In the genomic region with DNA sequence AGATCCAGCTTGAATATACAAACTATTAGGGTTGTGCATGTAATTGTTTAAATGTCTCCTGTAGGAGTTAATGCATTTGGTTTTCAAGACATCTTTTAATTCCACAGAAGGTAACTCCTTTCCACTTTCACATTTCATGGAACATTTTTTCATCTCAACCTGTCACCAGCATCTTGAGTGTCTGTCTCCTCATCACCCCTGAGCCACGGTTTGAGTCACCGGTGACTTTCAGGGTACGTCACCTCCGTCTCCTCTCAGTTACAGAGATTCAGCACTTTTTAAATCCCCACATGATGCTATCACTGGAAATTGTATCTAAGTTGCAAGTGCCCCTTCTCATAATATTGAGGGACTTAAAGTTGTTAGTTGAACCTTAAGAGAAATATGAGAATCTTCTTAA, we compare ENCODE assay signal across 25 cellular contexts. TPM values are rescaled to one million over a fixed set of nuclear protein-coding genes. Genes with fewer than 3 reads are reported as not detected.
A peak's percentile ranks its signal among the peaks of the same experiment; 100 is the strongest.
DNase-seq lines count a peak whose midpoint lies in the region; ATAC-seq, FAIRE-seq and TF ChIP-seq lines count a peak whose summit lies in the region.
"Had no signal": no experiment of that assay in that cellular context is flagged by ENCODE, and none has a peak within 500 bp of the region (broad histone marks: within the 10 kb centered on the region; RNA-seq: fewer than 3 reads in every experiment).

No MANE protein-coding gene starts in this region.

- CTCF ChIA-PET in HepG2 (lab: Yijun Ruan, JAX; ENCODE audit: low intra/inter-chr PET ratio, low total read pairs): no interaction called here

- H3K9me3 Mint-ChIP-seq in type B pancreatic cell: no peaks in the 10 kb centered on the region
- H3K9me3 Mint-ChIP-seq: activated B cell treated with CpG ODN at 0.5 μM for 24 hours; activated naive CD8-positive, alpha-beta T cell treated with anti-CD3 and anti-CD28 coated beads, Interleukin-2, amount 10 ng/mL, durations not matched to agents 7 days and 5 days; CD8-positive, alpha-beta memory T cell; nephron; T-helper 1 cell treated with Interleukin-12 subunit alpha and Interleukin-12 subunit beta and Interleukin-4 antibody, amounts not matched to agents 30 μg/mL and 1 μg/mL, for 36 hours had no signal

- no peak overlapping the region for H3K27ac ChIP-seq in right lobe of liver
- no peak overlapping the region for H3K27ac ChIP-seq in HepG2 (ENCODE audit: extremely low read length, insufficient read depth, low read length)
- H3K27ac ChIP-seq: gastrocnemius medialis, KMS-11, spleen had no signal

- peaks cover 18% of the 10 kb centered on the region for H3K27me3 Mint-ChIP-seq in type B pancreatic cell
- H3K27me3 Mint-ChIP-seq: activated B cell treated with CpG ODN at 0.5 μM for 24 hours had no signal

- H4K20me1 ChIP-seq in HepG2 (ENCODE audit: insufficient read depth, low read length): no peaks in the 10 kb centered on the region

- H3K4me3 ChIP-seq in right lobe of liver: no peak overlapping the region
- no peak overlapping the region for H3K4me3 ChIP-seq in HepG2 (replicated peaks in 1 of 3; ENCODE audit: insufficient read depth in 1 of 3, low read depth in 2 of 3, low read length in 3 of 3)
- H3K4me3 ChIP-seq: gastrocnemius medialis, spleen had no signal

- no TSS peak for BruUV-seq in HepG2 (replicated peaks; lab: Mats Ljungman, UMichigan)

- in situ Hi-C loops in HepG2 (cut with HindIII; ENCODE audit: extremely low pct_ligation_motif_present, low pct_unique_long_range_greater_than_20kb): loop anchor here (5.0 kb wide), 1 partner anchor 88 kb away; no protein-coding TSS in a partner anchor

- no peak for TF ChIP-seq RAD21 in HepG2 (CRISPR knock-in tag; IDR thresholded peaks at IDR 0.05)

- no peak overlapping the region for H3K4me2 ChIP-seq in HepG2 (ENCODE audit: low read depth, low read length)
- H3K4me2 ChIP-seq: KMS-11 had no signal

- ATAC-seq in right lobe of liver (no peak), HepG2 (no peak), GM21367 (IDR thresholded peaks at IDR 0.05; ENCODE audit: unreplicated experiment) (no peak)
- ATAC-seq: gastrocnemius medialis had no signal

- TF ChIP-seq POLR2A in right lobe of liver (IDR thresholded peaks at IDR 0.05) (no peak), HepG2 (IDR thresholded peaks at IDR 0.05; ENCODE audit: insufficient read depth in 1 of 2, low read depth in 2 of 2, low read length in 2 of 2) (no peak)

- 71% methylated on average over 4 of the region's 4 CpGs for WGBS in right lobe of liver (ENCODE audit: insufficient coverage, low coverage, low lambda C conversion rate, missing lambda C conversion rate)
- WGBS in HepG2 (ENCODE audit: low lambda C conversion rate): 41% methylated on average over 4 of the region's 4 CpGs

- H3K36me3 Mint-ChIP-seq in type B pancreatic cell: no peaks in the 10 kb centered on the region
- H3K36me3 Mint-ChIP-seq: activated naive CD8-positive, alpha-beta T cell treated with anti-CD3 and anti-CD28 coated beads, Interleukin-2, amount 10 ng/mL, durations not matched to agents 7 days and 5 days; CD8-positive, alpha-beta memory T cell had no signal

- no peak overlapping the region for H2AFZ ChIP-seq in HepG2 (ENCODE audit: low read length)

- H3K27me3 ChIP-seq in right lobe of liver: no peaks in the 10 kb centered on the region
- H3K27me3 ChIP-seq in HepG2 (ENCODE audit: control insufficient read depth in 1 of 2, insufficient read depth in 2 of 2, low read length in 2 of 2): peaks cover 2 to 59% of the 10 kb centered on the region in 2 experiments

- H3K4me1 ChIP-seq in right lobe of liver: no peaks in the 10 kb centered on the region
- no peaks in the 10 kb centered on the region for H3K4me1 ChIP-seq in HepG2 (ENCODE audit: insufficient read depth, low read length)
- H3K4me1 ChIP-seq: gastrocnemius medialis had no signal

- peak in 2 of 3 donors; percentile 2 to 11 for DNase-seq in right lobe of liver
- DNase-seq in HepG2 (ENCODE audit: low spot score): no peak
- peak; percentile 68 to 79 for DNase-seq in activated T-cell treated with anti-CD3 and anti-CD28 coated beads, Interleukin-2, amount 50 U/mL, for 48 hours
- peak; percentile 37 for DNase-seq in stimulated activated CD4-positive, alpha-beta T cell treated with anti-CD3 and anti-CD28 coated beads, Interleukin-12 subunit alpha, Interleukin-12 subunit beta, amount 100 ng/mL, for 4 hours
- peak; percentile 8 for DNase-seq in type B pancreatic cell (ENCODE audit: extremely low spot score, unreplicated experiment)
- no peak for DNase-seq in NCI-H1105 (lab: John Stamatoyannopoulos, UW)
- DNase-seq in cortex of kidney (lab: John Stamatoyannopoulos, UW): no peak
- DNase-seq: activated naive CD8-positive, alpha-beta T cell treated with anti-CD3 and anti-CD28 coated beads, Interleukin-2, amount 10 ng/mL, durations not matched to agents 7 days and 5 days; CD8-positive, alpha-beta memory T cell; DND-41; gastrocnemius medialis; NCI-H1092 treated with DMSO at 0.1 percent for 48 hours; NCI-H2107; SHP77 treated with DMSO at 0.1 percent for 48 hours had no signal

- H3K27ac Mint-ChIP-seq in type B pancreatic cell: no peak overlapping the region
- H3K27ac Mint-ChIP-seq: activated B cell treated with CpG ODN at 0.5 μM for 24 hours; activated naive CD8-positive, alpha-beta T cell treated with anti-CD3 and anti-CD28 coated beads, Interleukin-2, amount 10 ng/mL, durations not matched to agents 7 days and 5 days; T-helper 1 cell treated with Interleukin-12 subunit alpha and Interleukin-12 subunit beta and Interleukin-4 antibody, amounts not matched to agents 30 μg/mL and 1 μg/mL, for 36 hours had no signal

- no peak overlapping the region for H3K4me3 Mint-ChIP-seq in type B pancreatic cell
- H3K4me3 Mint-ChIP-seq: activated B cell treated with CpG ODN at 0.5 μM for 24 hours; activated naive CD8-positive, alpha-beta T cell treated with anti-CD3 and anti-CD28 coated beads, Interleukin-2, amount 10 ng/mL, durations not matched to agents 7 days and 5 days; CD8-positive, alpha-beta memory T cell; nephron; T-helper 1 cell treated with Interleukin-12 subunit alpha and Interleukin-12 subunit beta and Interleukin-4 antibody, amounts not matched to agents 30 μg/mL and 1 μg/mL, for 36 hours had no signal

- H3K9ac ChIP-seq in HepG2 (ENCODE audit: insufficient read depth, low read depth, low read length): no peak overlapping the region
- H3K9ac ChIP-seq: KMS-11 had no signal

- TF ChIP-seq EP300 in HepG2 (IDR thresholded peaks at IDR 0.05; ENCODE audit: low read depth in 2 of 2, low read length in 2 of 2): no peak
- no peak for TF ChIP-seq EP300 in HepG2 (CRISPR knock-in tag; IDR thresholded peaks at IDR 0.05; ENCODE audit: borderline replicate concordance)

- H3K36me3 ChIP-seq in right lobe of liver: no peaks in the 10 kb centered on the region
- H3K36me3 ChIP-seq in HepG2 (replicated peaks in 1 of 2; ENCODE audit: control insufficient read depth in 1 of 2, insufficient read depth in 2 of 2, low read length in 2 of 2): no peaks in the 10 kb centered on the region
- H3K36me3 ChIP-seq: gastrocnemius medialis, spleen had no signal

- no peak for TF ChIP-seq CTCF in right lobe of liver (IDR thresholded peaks at IDR 0.05)
- no peak for TF ChIP-seq CTCF in HepG2 (CRISPR knock-in tag; IDR thresholded peaks at IDR 0.05)
- no peak for TF ChIP-seq CTCF in type B pancreatic cell (conservative IDR thresholded peaks at IDR 0.05)

- H3K9me3 ChIP-seq in right lobe of liver: no peaks in the 10 kb centered on the region
- no peaks in the 10 kb centered on the region for H3K9me3 ChIP-seq in HepG2 (ENCODE audit: low read length)
- H3K9me3 ChIP-seq: gastrocnemius medialis, spleen had no signal

- intact Hi-C loops in right lobe of liver (cut with DNase I) (loop anchor here in 1 of 2 donors (5.0 kb wide), 1 partner anchor 88 kb away; no protein-coding TSS in a partner anchor), HepG2 (cut with micrococcal nuclease; ENCODE audit: unreplicated experiment) (loop anchor here (5.0 kb wide), 1 partner anchor 38 kb away; no protein-coding TSS in a partner anchor)

- H3K4me1 Mint-ChIP-seq in type B pancreatic cell (ENCODE audit: unreplicated experiment): peaks cover 9% of the 10 kb centered on the region
- H3K4me1 Mint-ChIP-seq: nephron had no signal

- H3K79me2 ChIP-seq in HepG2 (ENCODE audit: insufficient read depth, low read length): no peaks in the 10 kb centered on the region

- POLR2A ChIA-PET in HepG2 (lab: Yijun Ruan, JAX): no interaction called here

- FAIRE-seq in HepG2 (lab: Jason Lieb, UNC): no peak
- FAIRE-seq: bronchial epithelial cell had no signal

RNA-seq across cellular contexts. Expression of gene GPR55, which starts 25.3 kb away (rescaled TPM):
- total RNA-seq in right lobe of liver (under 1 TPM in 3 of 6 experiments, not detected in 3; 0.06 to 0.12 (median 0.07) TPM), HepG2 (2016; rRNA removed; fragmentation: Illumina TruSeq; extraction: Trizol) (not detected in 2 replicates), type B pancreatic cell (ENCODE audit: low replicate concordance) (0.24 TPM in 1 of 2 replicates, not detected in the other)
- not detected in 2 replicates for total RNA-seq in HepG2 (2016; cell fraction: cytosol; rRNA removed; fragmentation: Illumina TruSeq; extraction: Trizol; ENCODE audit: low read depth)
- 0.04 TPM in 1 of 2 replicates, not detected in the other for total RNA-seq in HepG2 (2016; cell fraction: insoluble cytoplasmic fraction; rRNA removed; fragmentation: Illumina TruSeq; extraction: Trizol)
- not detected in 2 replicates for total RNA-seq in HepG2 (2016; cell fraction: membrane; rRNA removed; fragmentation: Illumina TruSeq; extraction: Trizol)
- total RNA-seq in HepG2 (2016; cell fraction: nucleus; rRNA removed; fragmentation: Illumina TruSeq; extraction: Trizol): not detected in 2 replicates
- not detected in 2 replicates for polyA plus RNA-seq in HepG2 (2011; rRNA removed)
- 0.04 TPM in 1 of 2 replicates, not detected in the other for polyA plus RNA-seq in HepG2 (2011; cell fraction: cytosol; rRNA removed)
- 0.05 and 0.06 TPM in 2 replicates for polyA plus RNA-seq in HepG2 (2011; cell fraction: nucleus; rRNA removed)
- polyA plus RNA-seq in HepG2 (2012): not detected in 2 replicates
- polyA plus RNA-seq in HepG2 (2016; cell fraction: cytosol; fragmentation: Illumina TruSeq; extraction: Trizol; ENCODE audit: low read depth): not detected in 2 replicates
- not detected in 2 replicates for polyA plus RNA-seq in HepG2 (2016; cell fraction: insoluble cytoplasmic fraction; fragmentation: Illumina TruSeq; extraction: Trizol; ENCODE audit: low read depth)
- polyA plus RNA-seq in HepG2 (2016; cell fraction: membrane; fragmentation: Illumina TruSeq; extraction: Trizol; ENCODE audit: low read depth): not detected in 2 replicates
- 0.18 TPM in 1 of 2 replicates, not detected in the other for polyA plus RNA-seq in HepG2 (2016; cell fraction: nucleus; fragmentation: Illumina TruSeq; extraction: Trizol; ENCODE audit: insufficient read depth, low read depth)
- 0.09 and 0.14 TPM in 2 replicates for polyA minus RNA-seq in HepG2 (2011; rRNA and poly(A)+ RNA removed; ENCODE audit: low replicate concordance)
- polyA minus RNA-seq in HepG2 (2011; cell fraction: cytosol; rRNA and poly(A)+ RNA removed): not detected in 2 replicates
- not detected in 2 replicates for polyA minus RNA-seq in HepG2 (2011; cell fraction: nucleus; rRNA and poly(A)+ RNA removed)
- total RNA-seq: bronchial epithelial cell, dermis microvascular lymphatic vessel endothelial cell, epithelial cell of proximal tubule, gastrocnemius medialis, pulmonary artery endothelial cell had no signal

RNA-seq across cellular contexts. Expression of gene ITM2C, which starts 35.0 kb away (rescaled TPM):
- 10 to 100 TPM; 11.1 to 26.9 (median 24.2) TPM for total RNA-seq in right lobe of liver
- total RNA-seq in HepG2 (2016; rRNA removed; fragmentation: Illumina TruSeq; extraction: Trizol): 40.7 and 70.5 TPM in 2 replicates
- total RNA-seq in HepG2 (2016; cell fraction: cytosol; rRNA removed; fragmentation: Illumina TruSeq; extraction: Trizol; ENCODE audit: low read depth): 13.6 and 14.1 TPM in 2 replicates
- 40.7 and 74.0 TPM in 2 replicates for total RNA-seq in HepG2 (2016; cell fraction: insoluble cytoplasmic fraction; rRNA removed; fragmentation: Illumina TruSeq; extraction: Trizol)
- total RNA-seq in HepG2 (2016; cell fraction: membrane; rRNA removed; fragmentation: Illumina TruSeq; extraction: Trizol): 30.7 and 33.5 TPM in 2 replicates
- total RNA-seq in HepG2 (2016; cell fraction: nucleus; rRNA removed; fragmentation: Illumina TruSeq; extraction: Trizol): 49.2 and 56.2 TPM in 2 replicates
- polyA plus RNA-seq in HepG2 (2011; rRNA removed): 270 and 321 TPM in 2 replicates
- 356 TPM in 2 replicates for polyA plus RNA-seq in HepG2 (2011; cell fraction: cytosol; rRNA removed)
- 111 and 119 TPM in 2 replicates for polyA plus RNA-seq in HepG2 (2011; cell fraction: nucleus; rRNA removed)
- polyA plus RNA-seq in HepG2 (2012): 124 and 196 TPM in 2 replicates
- polyA plus RNA-seq in HepG2 (2016; cell fraction: cytosol; fragmentation: Illumina TruSeq; extraction: Trizol; ENCODE audit: low read depth): 18.9 and 24.2 TPM in 2 replicates
- 53.1 and 56.4 TPM in 2 replicates for polyA plus RNA-seq in HepG2 (2016; cell fraction: insoluble cytoplasmic fraction; fragmentation: Illumina TruSeq; extraction: Trizol; ENCODE audit: low read depth)
- 32.9 and 35.3 TPM in 2 replicates for polyA plus RNA-seq in HepG2 (2016; cell fraction: membrane; fragmentation: Illumina TruSeq; extraction: Trizol; ENCODE audit: low read depth)
- 111 and 121 TPM in 2 replicates for polyA plus RNA-seq in HepG2 (2016; cell fraction: nucleus; fragmentation: Illumina TruSeq; extraction: Trizol; ENCODE audit: insufficient read depth, low read depth)
- polyA minus RNA-seq in HepG2 (2011; rRNA and poly(A)+ RNA removed; ENCODE audit: low replicate concordance): 108 and 408 TPM in 2 replicates
- polyA minus RNA-seq in HepG2 (2011; cell fraction: cytosol; rRNA and poly(A)+ RNA removed): 84.7 and 140 TPM in 2 replicates
- 20.1 and 24.2 TPM in 2 replicates for polyA minus RNA-seq in HepG2 (2011; cell fraction: nucleus; rRNA and poly(A)+ RNA removed)
- 211 and 285 TPM in 2 replicates for total RNA-seq in type B pancreatic cell (ENCODE audit: low replicate concordance)
- total RNA-seq: OCI-LY7 had no signal

Comparison
In these comparisons a context has a peak if more than half of its experiments do, and no peak if none do; other contexts are left out.
1. DNase-seq: peak in right lobe of liver (2 of 3), activated T-cell treated with anti-CD3 and anti-CD28 coated beads, Interleukin-2, amount 50 U/mL, for 48 hours (2 of 2), stimulated activated CD4-positive, alpha-beta T cell treated with anti-CD3 and anti-CD28 coated beads, Interleukin-12 subunit alpha, Interleukin-12 subunit beta, amount 100 ng/mL, for 4 hours (single experiment) and type B pancreatic cell (single experiment); none in HepG2 (single experiment), NCI-H1105 (single experiment) and cortex of kidney (single experiment).